ENCODE assay signal across 18 cellular contexts in genomic region chr9:127393680-127394079, GRCh38. TPM values are rescaled to one million over a fixed set of nuclear protein-coding genes. Genes with fewer than 3 reads are reported as not detected.
DNase-seq lines count a peak whose midpoint lies in the region; ATAC-seq and TF ChIP-seq lines count a peak whose summit lies in the region.
"Had no signal": no experiment of that assay in that cellular context is flagged by ENCODE, and none has a peak within 500 bp of the region (broad histone marks: within the 10 kb centered on the region; RNA-seq: fewer than 3 reads in every experiment).

No MANE protein-coding gene starts in this region.

- H3K4me3 Mint-ChIP-seq in neural progenitor cell = no peak overlapping the region
- H3K4me3 Mint-ChIP-seq: memory B cell; nephron progenitor cell; stimulated activated effector memory CD8-positive, alpha-beta T cell treated with anti-CD3 and anti-CD28 coated beads, Interleukin-12 subunit alpha, Interleukin-12 subunit beta, amount 100 ng/mL, for 72 hours had no signal

- ATAC-seq in HG03039 (IDR thresholded peaks at IDR 0.05; ENCODE audit: unreplicated experiment) = no peak
- ATAC-seq: psoas muscle; stimulated activated effector memory CD8-positive, alpha-beta T cell treated with anti-CD3 and anti-CD28 coated beads, Interleukin-12 subunit alpha, Interleukin-12 subunit beta, amount 100 ng/mL, for 72 hours had no signal

- no peak overlapping the region for H3K4me3 ChIP-seq in HFF-Myc (replicated peaks; ENCODE audit: low read depth, low read length)
- H3K4me3 ChIP-seq in adipocyte (ENCODE audit: low read length) = no peak overlapping the region
- H3K4me3 ChIP-seq in fibroblast of lung (replicated peaks in 1 of 4; ENCODE audit: control extremely low read depth in 1 of 4, insufficient read depth in 1 of 4, low read depth in 3 of 4, low read length in 4 of 4) = no peak overlapping the region
- H3K4me3 ChIP-seq in sigmoid colon = no peak overlapping the region
- H3K4me3 ChIP-seq in neural progenitor cell = no peak overlapping the region
- H3K4me3 ChIP-seq: BLaER1 treated with 17β-estradiol and CSF1 and Interleukin-3, amounts not matched to agents 10 nM and 100 nM; psoas muscle; tibial nerve had no signal

- peak; percentile 10 for TF ChIP-seq CTCF in HFF-Myc (IDR thresholded peaks at IDR 0.05; ENCODE audit: low read depth, low read length, missing control alignments)
- peak; percentile 24 to 34 for TF ChIP-seq CTCF in fibroblast of lung (conservative IDR thresholded peaks at IDR 0.05 in 1 of 2, IDR thresholded peaks at IDR 0.05 in 1 of 2; ENCODE audit: low read depth in 1 of 2, low read length in 2 of 2)
- TF ChIP-seq CTCF in sigmoid colon (IDR thresholded peaks at IDR 0.05) = no peak
- no peak for TF ChIP-seq CTCF in neural progenitor cell (IDR thresholded peaks at IDR 0.05)

- H3K4me1 ChIP-seq in adipocyte (ENCODE audit: control insufficient read depth, insufficient read depth, low read length) = peaks cover 5% of the 10 kb centered on the region
- H3K4me1 ChIP-seq in fibroblast of lung (ENCODE audit: control insufficient read depth, extremely low read depth, insufficient read depth, low read length) = peaks cover 4% of the 10 kb centered on the region
- peaks cover 0 to 21% (median 17%) of the 10 kb centered on the region in 4 donors for H3K4me1 ChIP-seq in sigmoid colon
- peaks cover 7% of the 10 kb centered on the region for H3K4me1 ChIP-seq in neural progenitor cell

- intact Hi-C loops in sigmoid colon (cut with DNase I) = no loop called here

- H3K27ac Mint-ChIP-seq in neural progenitor cell = no peak overlapping the region
- H3K27ac Mint-ChIP-seq: memory B cell; nephron progenitor cell; stimulated activated effector memory CD8-positive, alpha-beta T cell treated with anti-CD3 and anti-CD28 coated beads, Interleukin-12 subunit alpha, Interleukin-12 subunit beta, amount 100 ng/mL, for 72 hours had no signal

- H4K20me1 ChIP-seq in fibroblast of lung (ENCODE audit: control insufficient read depth, extremely low read depth, insufficient read depth, low read length) = no peaks in the 10 kb centered on the region
- H4K20me1 ChIP-seq in neural progenitor cell (ENCODE audit: low read depth) = peaks cover 14% of the 10 kb centered on the region

- no peak overlapping the region for H3K4me2 ChIP-seq in fibroblast of lung (ENCODE audit: extremely low read depth, insufficient read depth, low read length)
- no peak overlapping the region for H3K4me2 ChIP-seq in neural progenitor cell
- H3K4me2 ChIP-seq: BLaER1 treated with 17β-estradiol and CSF1 and Interleukin-3, amounts not matched to agents 10 nM and 100 nM had no signal

- no peak for DNase-seq in HFF-Myc (ENCODE audit: extremely low read depth, low read depth)
- DNase-seq in adipocyte (ENCODE audit: low read depth) = peak; percentile 71
- peak; percentile 25 to 52 for DNase-seq in fibroblast of lung (ENCODE audit: low read depth in 2 of 2)
- DNase-seq in sigmoid colon = peak; percentile 28
- no peak for DNase-seq in activated CD8-positive, alpha-beta memory T cell treated with anti-CD3 and anti-CD28 coated beads, Interleukin-2, amount 50 U/mL, for 48 hours
- no peak for DNase-seq in neural progenitor cell (ENCODE audit: low spot score)
- DNase-seq: activated naive CD4-positive, alpha-beta T cell treated with Interleukin-2 at 50 U/mL for 16 hours; effector memory CD4-positive, alpha-beta T cell; islet precursor cell; NCI-H1436; NCI-H2227 treated with DMSO at 0.1 percent for 48 hours; nephron progenitor cell; psoas muscle had no signal

- H3K9me3 ChIP-seq in adipocyte (ENCODE audit: control insufficient read depth, low read length) (no peaks in the 10 kb centered on the region), fibroblast of lung (ENCODE audit: control insufficient read depth, insufficient read depth, low read depth, low read length) (no peaks in the 10 kb centered on the region), sigmoid colon (no peaks in the 10 kb centered on the region), neural progenitor cell (ENCODE audit: low read depth) (no peaks in the 10 kb centered on the region)
- H3K9me3 ChIP-seq: BLaER1 treated with 17β-estradiol and CSF1 and Interleukin-3, amounts not matched to agents 10 nM and 100 nM; psoas muscle; tibial nerve had no signal

- no peak for TF ChIP-seq POLR2A in sigmoid colon (IDR thresholded peaks at IDR 0.05)

- TF ChIP-seq EP300 in sigmoid colon (IDR thresholded peaks at IDR 0.05) = no peak

- H3K36me3 ChIP-seq in adipocyte (ENCODE audit: control insufficient read depth, insufficient read depth, low read length, severe bottlenecking) (no peaks in the 10 kb centered on the region), fibroblast of lung (ENCODE audit: control insufficient read depth, insufficient read depth, low read length) (no peaks in the 10 kb centered on the region), sigmoid colon (no peaks in the 10 kb centered on the region), neural progenitor cell (no peaks in the 10 kb centered on the region)
- H3K36me3 ChIP-seq: BLaER1 treated with 17β-estradiol and CSF1 and Interleukin-3, amounts not matched to agents 10 nM and 100 nM had no signal

- H2AFZ ChIP-seq in fibroblast of lung (ENCODE audit: low read length) (no peak overlapping the region), neural progenitor cell (replicated peaks) (no peak overlapping the region)

- H3K79me2 ChIP-seq in fibroblast of lung (ENCODE audit: control insufficient read depth, insufficient read depth, low read length) = peaks cover 1% of the 10 kb centered on the region
- H3K79me2 ChIP-seq in neural progenitor cell (ENCODE audit: low read depth) = peaks cover 13% of the 10 kb centered on the region

- no peaks in the 10 kb centered on the region for H3K36me3 Mint-ChIP-seq in neural progenitor cell
- H3K36me3 Mint-ChIP-seq: memory B cell had no signal

- WGBS in sigmoid colon, 2 donors = 31 to 60% methylated on average over 2 of the region's 2 CpGs

- H3K9ac ChIP-seq in adipocyte (ENCODE audit: low read length) = no peak overlapping the region
- no peak overlapping the region for H3K9ac ChIP-seq in fibroblast of lung (ENCODE audit: insufficient read depth, low read length)
- H3K9ac ChIP-seq in neural progenitor cell = no peak overlapping the region
- H3K9ac ChIP-seq: BLaER1 treated with 17β-estradiol and CSF1 and Interleukin-3, amounts not matched to agents 10 nM and 100 nM had no signal

- H3K27ac ChIP-seq in fibroblast of lung (ENCODE audit: insufficient read depth, low read length) (no peak overlapping the region), sigmoid colon (no peak overlapping the region), neural progenitor cell (no peak overlapping the region)
- H3K27ac ChIP-seq: BLaER1 treated with 17β-estradiol and CSF1 and Interleukin-3, amounts not matched to agents 10 nM and 100 nM; psoas muscle; tibial nerve had no signal

- no peaks in the 10 kb centered on the region for H3K9me3 Mint-ChIP-seq in neural progenitor cell
- H3K9me3 Mint-ChIP-seq: memory B cell; nephron progenitor cell; stimulated activated effector memory CD8-positive, alpha-beta T cell treated with anti-CD3 and anti-CD28 coated beads, Interleukin-12 subunit alpha, Interleukin-12 subunit beta, amount 100 ng/mL, for 72 hours had no signal

- H3K27me3 Mint-ChIP-seq in neural progenitor cell (ENCODE audit: insufficient read depth, low read depth) = peaks cover 2% of the 10 kb centered on the region

- H3K4me1 Mint-ChIP-seq in neural progenitor cell = peaks cover 24% of the 10 kb centered on the region

- peaks cover 6% of the 10 kb centered on the region for H3F3A ChIP-seq in neural progenitor cell (ENCODE audit: low read depth)

- H3K27me3 ChIP-seq in adipocyte (replicated peaks; ENCODE audit: control insufficient read depth, insufficient read depth, low read length) = peaks cover 76% of the 10 kb centered on the region
- H3K27me3 ChIP-seq in fibroblast of lung (ENCODE audit: control insufficient read depth, insufficient read depth, low read length) = no peaks in the 10 kb centered on the region
- no peaks in the 10 kb centered on the region for H3K27me3 ChIP-seq in sigmoid colon
- peaks cover 16% of the 10 kb centered on the region for H3K27me3 ChIP-seq in neural progenitor cell
- H3K27me3 ChIP-seq: tibial nerve had no signal

RNA-seq across cellular contexts. Expression of gene SLC2A8, which starts 3.3 kb away (rescaled TPM):
- 7.2 and 11.4 TPM in 2 replicates for total RNA-seq in fibroblast of lung
- polyA plus RNA-seq in fibroblast of lung = 4.6 and 6.3 TPM in 2 replicates
- polyA plus RNA-seq in fibroblast of lung (2012) = 6.1 and 10.7 TPM in 2 replicates
- polyA minus RNA-seq in fibroblast of lung (ENCODE audit: low replicate concordance) = 5.9 and 12.2 TPM in 2 replicates
- 10 to 100 TPM; 45.1 to 68.7 (median 64.4) TPM for total RNA-seq in sigmoid colon
- polyA plus RNA-seq in sigmoid colon = 10 to 100 TPM in 2 of 3 donors, 1 to 10 TPM in 1; 7.2 to 19.3 (median 11.8) TPM
- 9.4 and 22.8 TPM in 2 replicates for total RNA-seq in neural progenitor cell (ENCODE audit: low replicate concordance)

RNA-seq across cellular contexts. Expression of gene ZNF79, which starts 30.5 kb away (rescaled TPM):
- total RNA-seq in fibroblast of lung (12.6 and 15.0 TPM in 2 replicates), sigmoid colon (10 to 100 TPM; 10.9 to 14.6 (median 13.9) TPM), neural progenitor cell (ENCODE audit: low replicate concordance) (6.7 and 7.3 TPM in 2 replicates)
- polyA plus RNA-seq in fibroblast of lung (4.9 and 5.3 TPM in 2 replicates), sigmoid colon (1 to 10 TPM in 2 of 3 donors, under 1 TPM in 1; 0.60 to 3.5 (median 2.3) TPM)
- polyA plus RNA-seq in fibroblast of lung (2012) = 4.0 and 4.5 TPM in 2 replicates
- 4.9 and 10.7 TPM in 2 replicates for polyA minus RNA-seq in fibroblast of lung (ENCODE audit: low replicate concordance)

RNA-seq across cellular contexts. Expression of gene RPL12, which starts 57.5 kb away (rescaled TPM):
- total RNA-seq in fibroblast of lung (1,387 and 1,751 TPM in 2 replicates), sigmoid colon (1,000 to 10,000 TPM; 2,502 to 5,061 (median 3,494) TPM), neural progenitor cell (ENCODE audit: low replicate concordance) (2,064 and 2,640 TPM in 2 replicates)
- polyA plus RNA-seq in fibroblast of lung (1,726 and 1,973 TPM in 2 replicates), sigmoid colon (1,000 to 10,000 TPM; 2,492 to 4,552 (median 2,965) TPM)
- polyA plus RNA-seq in fibroblast of lung (2012) = 1,989 and 2,401 TPM in 2 replicates
- polyA minus RNA-seq in fibroblast of lung (ENCODE audit: low replicate concordance) = 418 and 420 TPM in 2 replicates

RNA-seq across cellular contexts. Expression of gene LRSAM1, which starts 57.6 kb away (rescaled TPM):
- total RNA-seq in fibroblast of lung = 10.0 and 18.0 TPM in 2 replicates
- 6.8 and 8.6 TPM in 2 replicates for polyA plus RNA-seq in fibroblast of lung
- polyA plus RNA-seq in fibroblast of lung (2012) = 9.2 and 11.3 TPM in 2 replicates
- polyA minus RNA-seq in fibroblast of lung (ENCODE audit: low replicate concordance) = 11.9 and 12.2 TPM in 2 replicates
- total RNA-seq in sigmoid colon = 10 to 100 TPM; 17.9 to 54.0 (median 30.2) TPM
- 10 to 100 TPM in 1 of 3 donors, 1 to 10 TPM in 2; 6.9 to 17.4 (median 7.2) TPM for polyA plus RNA-seq in sigmoid colon
- 6.7 and 14.2 TPM in 2 replicates for total RNA-seq in neural progenitor cell (ENCODE audit: low replicate concordance)

Comparison
In these comparisons a context has a peak if more than half of its experiments do, and no peak if none do; other contexts are left out.
1. DNase-seq: peak in adipocyte (single experiment), fibroblast of lung (2 of 2) and sigmoid colon (single experiment); none in HFF-Myc (single experiment), activated CD8-positive, alpha-beta memory T cell treated with anti-CD3 and anti-CD28 coated beads, Interleukin-2, amount 50 U/mL, for 48 hours (single experiment) and neural progenitor cell (single experiment).
2. CTCF ChIP-seq: peak in HFF-Myc (single experiment) and fibroblast of lung (2 of 2); none in sigmoid colon (0 of 4) and neural progenitor cell (single experiment).